ENCODE assay signal across 9 cellular contexts in the genomic region with DNA sequence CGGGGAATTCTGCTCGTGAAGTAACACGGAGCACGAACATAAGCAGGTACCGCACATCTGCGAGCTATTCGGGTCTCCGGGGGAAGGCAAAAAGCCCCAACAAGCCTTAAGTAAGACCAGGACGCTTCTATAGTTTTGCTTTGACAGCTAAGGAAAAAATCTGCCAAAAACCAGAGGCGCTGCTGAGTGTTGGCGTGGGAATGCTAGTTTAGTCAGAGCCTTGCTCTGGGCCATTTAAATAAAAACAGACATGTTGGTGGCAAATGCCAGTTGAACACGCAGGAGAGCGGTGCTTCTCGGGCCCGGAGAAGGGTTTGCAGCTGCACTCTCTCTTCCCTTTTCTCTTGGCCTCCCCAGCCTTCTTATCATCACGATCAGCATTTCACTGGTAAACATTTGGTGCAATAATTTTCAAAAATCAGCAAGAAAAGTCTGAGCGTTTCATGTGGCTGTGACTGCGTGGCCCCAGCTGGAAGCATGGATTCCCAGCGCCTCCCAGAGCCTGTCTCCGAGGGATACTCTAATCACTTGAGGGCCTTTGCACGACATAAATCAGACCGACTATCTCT. TPM values are rescaled to one million over a fixed set of nuclear protein-coding genes. Genes with fewer than 3 reads are reported as not detected.
A peak's percentile ranks its signal among the peaks of the same experiment; 100 is the strongest.
DNase-seq lines count a peak whose midpoint lies in the region; ATAC-seq, FAIRE-seq and TF ChIP-seq lines count a peak whose summit lies in the region.
"Had no signal": no experiment of that assay in that cellular context is flagged by ENCODE, and none has a peak within 500 bp of the region (broad histone marks: within the 10 kb centered on the region; RNA-seq: fewer than 3 reads in every experiment).

No MANE protein-coding gene starts in this region.

- intact Hi-C loops in activated CD4-positive, alpha-beta T cell treated with anti-CD3 and anti-CD28 coated beads for 36 hours (cut with DNase I, micrococcal nuclease), result no loop called here
- intact Hi-C loops in heart right ventricle (cut with DNase I), result loop anchor here in 1 of 10 donors (5.0 kb wide), 1 partner anchor 55 kb away; no protein-coding TSS in a partner anchor
- intact Hi-C loops in kidney (cut with DNase I), result no loop called here

- H3K27ac Mint-ChIP-seq in activated CD4-positive, alpha-beta T cell treated with anti-CD3 and anti-CD28 coated beads for 36 hours, result no peak overlapping the region

- H3K36me3 Mint-ChIP-seq in activated CD4-positive, alpha-beta T cell treated with anti-CD3 and anti-CD28 coated beads for 36 hours (ENCODE audit: low read depth), result no peaks in the 10 kb centered on the region

- H3K4me1 Mint-ChIP-seq in activated CD4-positive, alpha-beta T cell treated with anti-CD3 and anti-CD28 coated beads for 36 hours, result peaks cover 15% of the 10 kb centered on the region

- DNase-seq in activated CD4-positive, alpha-beta T cell treated with anti-CD3 and anti-CD28 coated beads for 36 hours, result peak; percentile 50
- no peak for DNase-seq in activated CD4-positive, alpha-beta T cell treated with anti-CD3 and anti-CD28 coated beads for 48 hours
- DNase-seq in SKM-1 treated with dmso at 0.1 percent for 144 hours (lab: John Stamatoyannopoulos, UW; ENCODE audit: unreplicated experiment) (peak; percentile 26), heart right ventricle (peak in 1 of 2 donors; percentile 26), thoracic aorta (ENCODE audit: low spot score) (no peak), kidney (no peak), NCI-H2171 treated with DMSO at 0.1 percent for 48 hours (lab: John Stamatoyannopoulos, UW) (no peak)

- no peaks in the 10 kb centered on the region for H3K27me3 Mint-ChIP-seq in activated CD4-positive, alpha-beta T cell treated with anti-CD3 and anti-CD28 coated beads for 36 hours

- POLR2A ChIA-PET in activated CD4-positive, alpha-beta T cell treated with anti-CD3 and anti-CD28 coated beads for 36 hours (lab: Charles Lee), result interaction anchor here (0.6 to 1.4 kb wide), 4 partner anchors 13 to 143 kb away, joined by 3 to 4 read pairs (median 4); no protein-coding TSS in a partner anchor

- no peaks in the 10 kb centered on the region for H3K9me3 Mint-ChIP-seq in activated CD4-positive, alpha-beta T cell treated with anti-CD3 and anti-CD28 coated beads for 36 hours (ENCODE audit: low read depth)

- H3K4me1 ChIP-seq in heart right ventricle, result peaks cover 3 to 52% (median 32%) of the 10 kb centered on the region in 9 donors
- H3K4me1 ChIP-seq in thoracic aorta (ENCODE audit: control insufficient read depth in 1 of 2, low read depth in 2 of 2), result peaks cover 33 to 59% of the 10 kb centered on the region in 2 donors
- H3K4me1 ChIP-seq in kidney (ENCODE audit: control insufficient read depth in 1 of 2, insufficient read depth in 1 of 2, low read depth in 1 of 2, low read length in 2 of 2), result peaks cover 0 to 22% of the 10 kb centered on the region in 2 donors

- peak overlapping the region in 8 of 10 donors; percentile 11 to 88 (median 68) for H3K27ac ChIP-seq in heart right ventricle
- peak overlapping the region; percentile 65 to 89 for H3K27ac ChIP-seq in thoracic aorta
- H3K27ac ChIP-seq in kidney (ENCODE audit: low read depth in 2 of 2, low read length in 2 of 2), result peak overlapping the region in 1 of 2 donors; percentile 28

- FAIRE-seq in kidney (lab: Jason Lieb, UNC), result no peak

- CTCF ChIA-PET in activated CD4-positive, alpha-beta T cell treated with anti-CD3 and anti-CD28 coated beads for 36 hours (lab: Charles Lee), result interaction anchor here (0.6 to 1.2 kb wide), 4 partner anchors 13 to 220 kb away, joined by 3 to 7 read pairs (median 3); no protein-coding TSS in a partner anchor

- H3K4me3 Mint-ChIP-seq in activated CD4-positive, alpha-beta T cell treated with anti-CD3 and anti-CD28 coated beads for 36 hours, result no peak overlapping the region

- ATAC-seq in activated CD4-positive, alpha-beta T cell treated with anti-CD3 and anti-CD28 coated beads for 36 hours, result peak; percentile 71
- peak in 1 of 8 donors; percentile 13 for ATAC-seq in heart right ventricle
- ATAC-seq in thoracic aorta (ENCODE audit: insufficient number of reproducible peaks, low FRiP score, low read depth), result no peak
- ATAC-seq in HG03354 (IDR thresholded peaks at IDR 0.05; ENCODE audit: poor library complexity, severe bottlenecking, unreplicated experiment), result no peak

- H3K4me3 ChIP-seq in heart right ventricle (no peak overlapping the region), thoracic aorta (peak overlapping the region; percentile 69), kidney (ENCODE audit: low read length in 2 of 2) (no peak overlapping the region)

- no peaks in the 10 kb centered on the region for H3K9me3 ChIP-seq in heart right ventricle
- H3K9me3 ChIP-seq in thoracic aorta, result no peaks in the 10 kb centered on the region
- H3K9me3 ChIP-seq in kidney (ENCODE audit: control insufficient read depth in 1 of 2, low read length in 2 of 2), result no peaks in the 10 kb centered on the region
- H3K9me3 ChIP-seq: ovary had no signal

- H3K36me3 ChIP-seq in heart right ventricle (no peaks in the 10 kb centered on the region), thoracic aorta (no peaks in the 10 kb centered on the region), kidney (ENCODE audit: control insufficient read depth in 1 of 2, insufficient read depth in 2 of 2, low read length in 2 of 2) (no peaks in the 10 kb centered on the region)
- H3K36me3 ChIP-seq: ovary had no signal

- 64 to 67% methylated on average over 22 of the region's 22 CpGs for WGBS in heart right ventricle, 2 donors

- H3K27me3 ChIP-seq in heart right ventricle, result no peaks in the 10 kb centered on the region
- no peaks in the 10 kb centered on the region for H3K27me3 ChIP-seq in thoracic aorta (replicated peaks; ENCODE audit: insufficient read depth)
- H3K27me3 ChIP-seq: ovary had no signal

- H3K9ac ChIP-seq in kidney (ENCODE audit: low read length in 2 of 2), result no peak overlapping the region

- TF ChIP-seq CTCF in heart right ventricle (IDR thresholded peaks at IDR 0.05), result no peak
- no peak for TF ChIP-seq CTCF in thoracic aorta (IDR thresholded peaks at IDR 0.05)
- TF ChIP-seq CTCF in kidney (IDR thresholded peaks at IDR 0.05; ENCODE audit: borderline replicate concordance, extremely low read depth, insufficient read depth), result no peak

RNA-seq across cellular contexts. Expression of gene NOTCH1, which starts 6.4 kb away (rescaled TPM):
- total RNA-seq in activated CD4-positive, alpha-beta T cell treated with anti-CD3 and anti-CD28 coated beads for 36 hours, result 10 to 100 TPM; 70.0 to 79.4 TPM
- total RNA-seq in heart right ventricle (10 to 100 TPM; 12.0 to 27.0 (median 21.8) TPM), thoracic aorta (10 to 100 TPM; 40.9 to 48.1 TPM), kidney (77.2 TPM)
- polyA plus RNA-seq in heart right ventricle (10 to 100 TPM in 1 of 2 donors, 1 to 10 TPM in 1; 7.3 to 14.5 TPM), kidney (ENCODE audit: insufficient read depth, low read depth, low replicate concordance) (6.5 TPM)

Comparison
In these comparisons a context has a peak if more than half of its experiments do, and no peak if none do; other contexts are left out.
1. DNase-seq: peak in activated CD4-positive, alpha-beta T cell treated with anti-CD3 and anti-CD28 coated beads for 36 hours (single experiment) and SKM-1 treated with dmso at 0.1 percent for 144 hours (single experiment); none in activated CD4-positive, alpha-beta T cell treated with anti-CD3 and anti-CD28 coated beads for 48 hours (single experiment), thoracic aorta (single experiment), kidney (single experiment) and NCI-H2171 treated with DMSO at 0.1 percent for 48 hours (single experiment).